ENCODE assay signal across 30 cellular contexts in the genomic region with DNA sequence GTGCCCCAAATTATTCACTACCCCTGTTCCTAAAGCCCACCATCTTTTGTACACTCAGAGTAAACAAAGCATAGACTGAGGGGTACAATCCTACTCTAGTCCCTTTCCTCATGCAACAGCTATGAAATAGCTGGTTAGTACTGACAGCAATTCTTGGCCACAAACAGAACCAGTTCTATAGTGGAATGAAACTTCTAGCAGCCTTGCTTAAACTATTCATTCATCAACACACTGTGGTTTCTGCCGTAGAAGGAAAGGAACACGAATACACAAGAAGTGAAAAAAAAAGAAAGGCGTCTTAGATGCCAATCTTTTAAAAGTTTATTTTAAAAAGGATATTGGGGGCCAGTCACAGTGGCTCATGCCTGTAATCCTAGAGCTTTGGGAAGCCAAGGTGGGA. TPM values are rescaled to one million over a fixed set of nuclear protein-coding genes. Genes with fewer than 3 reads are reported as not detected.
"Had no signal": no experiment of that assay in that cellular context is flagged by ENCODE, and none has a peak within 500 bp of the region (broad histone marks: within the 10 kb centered on the region; RNA-seq: fewer than 3 reads in every experiment).

No MANE protein-coding gene starts in this region.

- H3K4me3 Mint-ChIP-seq: natural killer cell; nephron; neural progenitor cell; stimulated activated effector memory CD8-positive, alpha-beta T cell treated with anti-CD3 and anti-CD28 coated beads, Interleukin-12 subunit alpha, Interleukin-12 subunit beta, amount 100 ng/mL, for 72 hours; stimulated activated naive B cell treated with anti-CD40 and anti-IgM and Interleukin-4, amounts not matched to agents 10 μg/mL and 1 μg/mL and 100 μg/mL, for 72 hours; stimulated activated naive CD8-positive, alpha-beta T cell treated with anti-CD3 and anti-CD28 coated beads, Interleukin-15, Interleukin-2, amounts not matched to agents 100 ng/mL and 50 ng/mL, for 24 hours; type B pancreatic cell had no signal

- H3K4me1 Mint-ChIP-seq: nephron; neural progenitor cell; stimulated activated naive B cell treated with anti-CD40 and anti-IgM and Interleukin-4, amounts not matched to agents 10 μg/mL and 1 μg/mL and 100 μg/mL, for 72 hours had no signal

- H3K27ac Mint-ChIP-seq: nephron; neural progenitor cell; progenitor cell of endocrine pancreas; stimulated activated effector memory CD8-positive, alpha-beta T cell treated with anti-CD3 and anti-CD28 coated beads, Interleukin-12 subunit alpha, Interleukin-12 subunit beta, amount 100 ng/mL, for 72 hours; stimulated activated naive B cell treated with anti-CD40 and anti-IgM and Interleukin-4, amounts not matched to agents 10 μg/mL and 1 μg/mL and 100 μg/mL, for 72 hours; stimulated activated naive CD8-positive, alpha-beta T cell treated with anti-CD3 and anti-CD28 coated beads, Interleukin-15, Interleukin-2, amounts not matched to agents 100 ng/mL and 50 ng/mL, for 24 hours; type B pancreatic cell had no signal

- DNase-seq: natural killer cell; occipital lobe; ovary; posterior cingulate gyrus; psoas muscle; right cardiac atrium; right lobe of liver; sigmoid colon; small intestine; stimulated activated CD4-positive, alpha-beta T cell treated with anti-CD3 and anti-CD28 coated beads, Interleukin-15, amount 100 ng/mL, for 24 hours; stimulated activated CD4-positive, alpha-beta T cell treated with anti-CD3 and anti-CD28 coated beads, Interleukin-2, amount 100 ng/mL, for 24 hours; stimulated activated CD4-positive, alpha-beta T cell treated with anti-CD3 and anti-CD28 coated beads, Interleukin-2, amount 100 ng/mL, for 48 hours; stimulated activated CD4-positive, alpha-beta T cell treated with anti-CD3 and anti-CD28 coated beads, Interleukin-4, amount 100 ng/mL, for 24 hours; stimulated activated naive B cell treated with anti-CD40 and anti-IgM and Interleukin-4, amounts not matched to agents 10 μg/mL and 1 μg/mL and 100 μg/mL, for 72 hours; stimulated activated naive CD4-positive, alpha-beta T cell treated with Interleukin-2 at 50 U/mL for 16 hours; stomach; testis; tibial artery; transverse colon; upper lobe of right lung; uterus had no signal

- ATAC-seq: natural killer cell; psoas muscle; right cardiac atrium; right lobe of liver; stimulated activated effector memory CD8-positive, alpha-beta T cell treated with anti-CD3 and anti-CD28 coated beads, Interleukin-12 subunit alpha, Interleukin-12 subunit beta, amount 100 ng/mL, for 72 hours; stimulated activated naive B cell treated with anti-CD40 and anti-IgM and Interleukin-4, amounts not matched to agents 10 μg/mL and 1 μg/mL and 100 μg/mL, for 72 hours; upper lobe of right lung had no signal

- H3K27me3 Mint-ChIP-seq: progenitor cell of endocrine pancreas; stimulated activated naive B cell treated with anti-CD40 and anti-IgM and Interleukin-4, amounts not matched to agents 10 μg/mL and 1 μg/mL and 100 μg/mL, for 72 hours; stimulated activated naive CD8-positive, alpha-beta T cell treated with anti-CD3 and anti-CD28 coated beads, Interleukin-15, Interleukin-2, amounts not matched to agents 100 ng/mL and 50 ng/mL, for 24 hours; type B pancreatic cell had no signal

- H3K27ac ChIP-seq: neural progenitor cell, ovary, parathyroid adenoma, psoas muscle, right lobe of liver, sigmoid colon, stomach, suprapubic skin, testis, tibial artery, transverse colon, upper lobe of right lung, uterus had no signal

- H3K27me3 ChIP-seq: neural progenitor cell, ovary, right lobe of liver, sigmoid colon, stomach, suprapubic skin, testis, tibial artery, transverse colon, upper lobe of right lung, uterus had no signal

- H3K9me3 Mint-ChIP-seq: natural killer cell; nephron; neural progenitor cell; stimulated activated effector memory CD8-positive, alpha-beta T cell treated with anti-CD3 and anti-CD28 coated beads, Interleukin-12 subunit alpha, Interleukin-12 subunit beta, amount 100 ng/mL, for 72 hours; stimulated activated naive B cell treated with anti-CD40 and anti-IgM and Interleukin-4, amounts not matched to agents 10 μg/mL and 1 μg/mL and 100 μg/mL, for 72 hours; stimulated activated naive CD8-positive, alpha-beta T cell treated with anti-CD3 and anti-CD28 coated beads, Interleukin-15, Interleukin-2, amounts not matched to agents 100 ng/mL and 50 ng/mL, for 24 hours; type B pancreatic cell had no signal

- H3K4me3 ChIP-seq: neural progenitor cell, ovary, psoas muscle, right lobe of liver, sigmoid colon, stomach, suprapubic skin, testis, tibial artery, transverse colon, upper lobe of right lung, uterus had no signal

- H3K9me3 ChIP-seq: ovary, psoas muscle, right lobe of liver, sigmoid colon, stomach, suprapubic skin, testis, tibial artery, transverse colon, upper lobe of right lung, uterus had no signal

- H3K4me1 ChIP-seq: neural progenitor cell, parathyroid adenoma, suprapubic skin, testis, upper lobe of right lung, uterus had no signal

- H3K36me3 ChIP-seq: ovary, uterus had no signal

RNA-seq across cellular contexts. Expression of gene TFAP2E, which starts 58.3 kb away (rescaled TPM):
- total RNA-seq: psoas muscle, urinary bladder had no signal
